In the genomic region with DNA sequence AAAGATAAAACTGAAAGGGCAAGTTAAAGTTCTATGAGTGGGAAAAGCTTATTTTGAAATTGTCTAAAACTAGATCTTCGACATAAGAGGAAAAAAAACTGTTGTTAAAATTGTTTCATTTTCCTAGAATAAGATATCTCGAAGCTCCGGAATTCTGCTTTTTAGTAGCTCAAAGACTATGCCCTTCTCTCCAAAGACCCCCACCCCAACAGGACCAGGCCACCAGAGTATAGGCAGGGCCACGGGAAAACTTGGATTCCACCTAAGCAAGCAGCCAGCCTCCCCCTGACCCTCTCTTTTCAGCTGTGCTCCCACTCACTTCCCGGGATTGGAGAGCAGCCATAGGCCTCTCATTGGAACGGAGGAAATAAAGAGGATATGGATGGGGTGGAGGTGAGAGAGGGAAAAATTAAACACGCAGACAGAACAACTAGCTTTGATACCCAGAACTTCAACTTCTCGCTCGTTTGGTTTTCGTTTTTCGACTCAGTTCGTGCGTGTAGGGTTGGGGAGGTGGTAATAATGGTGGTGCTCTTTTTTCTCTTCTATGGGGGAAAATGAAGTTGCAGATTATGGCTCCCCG, we compare ENCODE assay signal across 1 cellular context.
TF ChIP-seq lines count a peak whose summit lies in the region.

No MANE protein-coding gene starts in this region.

TF ChIP-seq in HepG2, 621 proteins besides CTCF, POLR2A, EP300 and RAD21 (continued from another document):
- TF ChIP-seq, protein P1, sequence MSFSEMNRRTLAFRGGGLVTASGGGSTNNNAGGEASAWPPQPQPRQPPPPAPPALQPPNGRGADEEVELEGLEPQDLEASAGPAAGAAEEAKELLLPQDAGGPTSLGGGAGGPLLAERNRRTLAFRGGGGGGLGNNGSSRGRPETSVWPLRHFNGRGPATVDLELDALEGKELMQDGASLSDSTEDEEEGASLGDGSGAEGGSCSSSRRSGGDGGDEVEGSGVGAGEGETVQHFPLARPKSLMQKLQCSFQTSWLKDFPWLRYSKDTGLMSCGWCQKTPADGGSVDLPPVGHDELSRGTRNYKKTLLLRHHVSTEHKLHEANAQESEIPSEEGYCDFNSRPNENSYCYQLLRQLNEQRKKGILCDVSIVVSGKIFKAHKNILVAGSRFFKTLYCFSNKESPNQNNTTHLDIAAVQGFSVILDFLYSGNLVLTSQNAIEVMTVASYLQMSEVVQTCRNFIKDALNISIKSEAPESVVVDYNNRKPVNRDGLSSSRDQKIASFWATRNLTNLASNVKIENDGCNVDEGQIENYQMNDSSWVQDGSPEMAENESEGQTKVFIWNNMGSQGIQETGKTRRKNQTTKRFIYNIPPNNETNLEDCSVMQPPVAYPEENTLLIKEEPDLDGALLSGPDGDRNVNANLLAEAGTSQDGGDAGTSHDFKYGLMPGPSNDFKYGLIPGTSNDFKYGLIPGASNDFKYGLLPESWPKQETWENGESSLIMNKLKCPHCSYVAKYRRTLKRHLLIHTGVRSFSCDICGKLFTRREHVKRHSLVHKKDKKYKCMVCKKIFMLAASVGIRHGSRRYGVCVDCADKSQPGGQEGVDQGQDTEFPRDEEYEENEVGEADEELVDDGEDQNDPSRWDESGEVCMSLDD (CRISPR knock-in tag; IDR thresholded peaks at IDR 0.05; ENCODE audit: borderline replicate concordance), result no peak
- no peak for TF ChIP-seq ATF3 (CRISPR knock-in tag; IDR thresholded peaks at IDR 0.05)
